ENCODE assay signal across 18 cellular contexts in the genomic region with DNA sequence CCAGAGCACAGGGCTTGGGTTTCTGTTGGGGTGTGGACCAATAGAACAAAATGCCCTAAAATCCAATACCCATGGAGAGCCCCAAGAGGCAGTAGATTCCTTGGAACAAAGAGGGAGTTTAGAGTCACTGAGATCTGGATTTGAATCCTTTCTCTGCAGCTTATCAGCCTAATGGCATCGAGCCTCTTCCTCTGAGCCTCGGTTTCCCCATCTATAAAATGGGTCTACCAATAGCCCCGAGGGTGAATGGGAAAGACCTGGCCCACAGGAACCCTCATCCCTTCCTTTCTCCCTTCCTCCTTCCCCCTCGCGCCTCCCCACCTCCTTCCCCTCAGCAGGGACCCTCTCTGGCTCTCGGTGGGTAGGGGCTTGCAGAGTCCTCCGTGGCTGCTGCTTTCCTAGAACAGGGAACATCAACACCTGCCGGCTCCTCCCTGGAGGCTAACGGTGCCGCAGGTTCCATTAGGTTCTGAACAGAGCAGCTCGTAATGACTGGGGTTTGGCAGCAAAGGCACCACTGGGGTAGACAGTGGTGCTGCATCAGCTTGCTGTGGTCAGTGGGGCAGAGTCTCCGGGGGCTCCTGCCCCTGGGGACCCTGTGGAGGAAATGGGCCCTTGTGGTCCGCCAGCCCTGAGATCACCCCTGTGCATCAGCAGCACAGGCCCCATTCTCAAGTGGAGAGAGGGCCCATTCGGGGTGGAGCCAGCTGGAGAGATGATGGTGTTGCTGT. TPM values are rescaled to one million over a fixed set of nuclear protein-coding genes. Genes with fewer than 3 reads are reported as not detected.
A peak's percentile ranks its signal among the peaks of the same experiment; 100 is the strongest.
DNase-seq lines count a peak whose midpoint lies in the region; ATAC-seq and TF ChIP-seq lines count a peak whose summit lies in the region.
"Had no signal": no experiment of that assay in that cellular context is flagged by ENCODE, and none has a peak within 500 bp of the region (broad histone marks: within the 10 kb centered on the region; RNA-seq: fewer than 3 reads in every experiment).

No MANE protein-coding gene starts in this region.

- peak overlapping the region; percentile 59 for H3K27ac Mint-ChIP-seq in activated B cell treated with CpG ODN at 0.5 μM for 24 hours
- H3K27ac Mint-ChIP-seq in memory B cell: peak overlapping the region; percentile 74
- H3K27ac Mint-ChIP-seq in activated naive CD4-positive, alpha-beta T cell treated with anti-CD3 and anti-CD28 coated beads, Interleukin-2, amount 10 ng/mL, durations not matched to agents 7 days and 5 days: no peak overlapping the region
- H3K27ac Mint-ChIP-seq: activated CD4-positive, alpha-beta T cell treated with anti-CD3 and anti-CD28 coated beads, Interleukin-2, amount 10 ng/mL, durations not matched to agents 7 days and 5 days; activated naive CD8-positive, alpha-beta T cell treated with anti-CD3 and anti-CD28 coated beads, Interleukin-2, amount 10 ng/mL, durations not matched to agents 7 days and 5 days had no signal

- H3K4me3 Mint-ChIP-seq in activated B cell treated with CpG ODN at 0.5 μM for 24 hours: no peak overlapping the region
- peak overlapping the region; percentile 41 for H3K4me3 Mint-ChIP-seq in memory B cell
- H3K4me3 Mint-ChIP-seq in activated naive CD4-positive, alpha-beta T cell treated with anti-CD3 and anti-CD28 coated beads, Interleukin-2, amount 10 ng/mL, durations not matched to agents 7 days and 5 days: no peak overlapping the region
- H3K4me3 Mint-ChIP-seq: activated CD4-positive, alpha-beta T cell treated with anti-CD3 and anti-CD28 coated beads, Interleukin-2, amount 10 ng/mL, durations not matched to agents 7 days and 5 days; activated naive CD8-positive, alpha-beta T cell treated with anti-CD3 and anti-CD28 coated beads, Interleukin-2, amount 10 ng/mL, durations not matched to agents 7 days and 5 days had no signal

- no peak for TF ChIP-seq POLR2A in transverse colon (IDR thresholded peaks at IDR 0.05)

- H3K27me3 ChIP-seq in left ventricle myocardium inferior (ENCODE audit: low read depth): no peaks in the 10 kb centered on the region
- no peaks in the 10 kb centered on the region for H3K27me3 ChIP-seq in transverse colon
- H3K27me3 ChIP-seq: MG63, testis had no signal

- H3K9me3 Mint-ChIP-seq in activated B cell treated with CpG ODN at 0.5 μM for 24 hours (no peaks in the 10 kb centered on the region), memory B cell (no peaks in the 10 kb centered on the region)
- no peaks in the 10 kb centered on the region for H3K9me3 Mint-ChIP-seq in activated naive CD4-positive, alpha-beta T cell treated with anti-CD3 and anti-CD28 coated beads, Interleukin-2, amount 10 ng/mL, durations not matched to agents 7 days and 5 days
- H3K9me3 Mint-ChIP-seq: activated CD4-positive, alpha-beta T cell treated with anti-CD3 and anti-CD28 coated beads, Interleukin-2, amount 10 ng/mL, durations not matched to agents 7 days and 5 days; activated naive CD8-positive, alpha-beta T cell treated with anti-CD3 and anti-CD28 coated beads, Interleukin-2, amount 10 ng/mL, durations not matched to agents 7 days and 5 days had no signal

- H3K9me3 ChIP-seq in left ventricle myocardium inferior (replicated peaks) (no peaks in the 10 kb centered on the region), transverse colon (no peaks in the 10 kb centered on the region)
- H3K9me3 ChIP-seq: Caco-2, MG63, testis had no signal

- WGBS in transverse colon (ENCODE audit: low coverage in 1 of 2), 2 donors: 78 to 88% methylated on average over 3 to 13 of the region's 14 CpGs

- CTCF ChIA-PET in activated B cell treated with CpG ODN at 0.5 μM for 24 hours (lab: Charles Lee): interaction anchor here (1.2 to 1.3 kb wide), 2 partner anchors 165 to 171 kb away, joined by 4 read pairs; no protein-coding TSS in a partner anchor
- CTCF ChIA-PET in activated naive CD4-positive, alpha-beta T cell treated with anti-CD3 and anti-CD28 coated beads, Interleukin-2, amount 10 ng/mL, durations not matched to agents 7 days and 5 days (lab: Charles Lee): interaction anchor here (1.1 to 1.2 kb wide), 2 partner anchors 15 to 172 kb away, joined by 3 read pairs; no protein-coding TSS in a partner anchor

- H3K4me1 ChIP-seq in left ventricle myocardium inferior (peaks cover 67% of the 10 kb centered on the region), transverse colon (peaks cover 10 to 60% (median 39%) of the 10 kb centered on the region in 4 donors)

- H3K36me3 Mint-ChIP-seq in activated B cell treated with CpG ODN at 0.5 μM for 24 hours (ENCODE audit: low read depth) (peaks cover 36% of the 10 kb centered on the region), memory B cell (peaks cover 6% of the 10 kb centered on the region)
- no peaks in the 10 kb centered on the region for H3K36me3 Mint-ChIP-seq in activated naive CD4-positive, alpha-beta T cell treated with anti-CD3 and anti-CD28 coated beads, Interleukin-2, amount 10 ng/mL, durations not matched to agents 7 days and 5 days
- H3K36me3 Mint-ChIP-seq: activated naive CD8-positive, alpha-beta T cell treated with anti-CD3 and anti-CD28 coated beads, Interleukin-2, amount 10 ng/mL, durations not matched to agents 7 days and 5 days had no signal

- H3K27me3 Mint-ChIP-seq in activated B cell treated with CpG ODN at 0.5 μM for 24 hours (no peaks in the 10 kb centered on the region), memory B cell (no peaks in the 10 kb centered on the region)
- H3K27me3 Mint-ChIP-seq in activated naive CD4-positive, alpha-beta T cell treated with anti-CD3 and anti-CD28 coated beads, Interleukin-2, amount 10 ng/mL, durations not matched to agents 7 days and 5 days: peaks cover 74% of the 10 kb centered on the region
- H3K27me3 Mint-ChIP-seq: activated CD4-positive, alpha-beta T cell treated with anti-CD3 and anti-CD28 coated beads, Interleukin-2, amount 10 ng/mL, durations not matched to agents 7 days and 5 days had no signal

- in situ Hi-C loops in transverse colon (cut with MboI; ENCODE audit: low pct_ligation_motif_present in 1 of 4, low pct_unique_long_range_greater_than_20kb in 1 of 4, low sequenced_read_pairs in 3 of 4): no loop called here

- no peak for TF ChIP-seq EP300 in transverse colon (IDR thresholded peaks at IDR 0.05; ENCODE audit: low read depth)

- H3K4me3 ChIP-seq in left ventricle myocardium inferior: peak overlapping the region; percentile 24
- H3K4me3 ChIP-seq in transverse colon: no peak overlapping the region
- H3K4me3 ChIP-seq: MG63, testis had no signal

- no peak for ATAC-seq in Right ventricle myocardium superior (ENCODE audit: poor library complexity)
- ATAC-seq in activated B cell treated with CpG ODN at 0.5 μM for 24 hours (ENCODE audit: low read depth): peak; percentile 50
- ATAC-seq in memory B cell (ENCODE audit: low read depth): peak; percentile 42

- H3K27ac ChIP-seq in left ventricle myocardium inferior (replicated peaks): peak overlapping the region; percentile 90
- H3K27ac ChIP-seq in transverse colon: peak overlapping the region; percentile 9 to 48 (median 33)
- H3K27ac ChIP-seq: testis had no signal

- H3K36me3 ChIP-seq in left ventricle myocardium inferior: no peaks in the 10 kb centered on the region
- no peaks in the 10 kb centered on the region for H3K36me3 ChIP-seq in transverse colon

- H3K4me1 Mint-ChIP-seq in activated B cell treated with CpG ODN at 0.5 μM for 24 hours (peaks cover 71% of the 10 kb centered on the region), memory B cell (peaks cover 50% of the 10 kb centered on the region)
- peaks cover 28% of the 10 kb centered on the region for H3K4me1 Mint-ChIP-seq in activated naive CD4-positive, alpha-beta T cell treated with anti-CD3 and anti-CD28 coated beads, Interleukin-2, amount 10 ng/mL, durations not matched to agents 7 days and 5 days

- TF ChIP-seq CTCF in left ventricle myocardium inferior (IDR thresholded peaks at IDR 0.05; ENCODE audit: borderline replicate concordance) (no peak), activated B cell treated with CpG ODN at 0.5 μM for 24 hours (IDR thresholded peaks at IDR 0.05) (no peak), transverse colon (IDR thresholded peaks at IDR 0.05) (no peak)

- intact Hi-C loops in left ventricle myocardium inferior (cut with micrococcal nuclease): no loop called here
- intact Hi-C loops in Right ventricle myocardium superior (cut with DNase I): no loop called here
- intact Hi-C loops in activated B cell treated with CpG ODN at 0.5 μM for 24 hours (cut with micrococcal nuclease): loop anchor here (10.0 kb wide), 1 partner anchor 293 kb away; no protein-coding TSS in a partner anchor
- intact Hi-C loops in transverse colon (cut with DNase I; ENCODE audit: low total_unique reads): no loop called here

- DNase-seq in left ventricle myocardium inferior (no peak), Right ventricle myocardium superior (no peak), activated B cell treated with CpG ODN at 0.5 μM for 24 hours (no peak), memory B cell (ENCODE audit: low spot score in 2 of 2) (no peak), transverse colon (no peak), SHP77 (lab: John Stamatoyannopoulos, UW) (no peak), pons (ENCODE audit: low spot score) (no peak)
- DNase-seq in activated naive CD4-positive, alpha-beta T cell treated with anti-CD3 and anti-CD28 coated beads, Interleukin-2, amount 10 ng/mL, durations not matched to agents 7 days and 5 days: no peak
- DNase-seq: activated CD4-positive, alpha-beta T cell treated with anti-CD3 and anti-CD28 coated beads, Interleukin-2, amount 10 ng/mL, durations not matched to agents 7 days and 5 days; activated naive CD8-positive, alpha-beta T cell treated with anti-CD3 and anti-CD28 coated beads, Interleukin-2, amount 10 ng/mL, durations not matched to agents 7 days and 5 days; activated T-cell treated with anti-CD3 and anti-CD28 coated beads for 4 hours; cerebellar nuclear complex; NCI-H2171; SHP77 treated with DMSO at 0.1 percent for 48 hours; T-helper 9 cell had no signal

- POLR2A ChIA-PET in activated B cell treated with CpG ODN at 0.5 μM for 24 hours (lab: Charles Lee): interaction anchor here (0.5 kb wide), 2 partner anchors 33 to 137 kb away, joined by 3 to 13 read pairs; no protein-coding TSS in a partner anchor

RNA-seq across cellular contexts. Expression of a gene that starts 40.3 kb away (rescaled TPM):
- total RNA-seq in left ventricle myocardium inferior (8.7 TPM), Right ventricle myocardium superior (10.3 TPM), activated B cell treated with CpG ODN at 0.5 μM for 24 hours (110 and 115 TPM in 2 replicates), transverse colon (10 to 100 TPM; 12.3 to 31.1 (median 21.6) TPM)
